12 cellular contexts compared by ENCODE assay signal in genomic region chr22:20881231-20881630, GRCh38.
"Had no signal": no experiment of that assay in that cellular context is flagged by ENCODE, and none has a peak within 500 bp of the region (broad histone marks: within the 10 kb centered on the region; RNA-seq: fewer than 3 reads in every experiment).

No MANE protein-coding gene starts in this region.

- H3K27ac ChIP-seq: dorsolateral prefrontal cortex, heart right ventricle, ovary, uterus had no signal

- H3K9me3 ChIP-seq: heart right ventricle, ovary, uterus had no signal

- H3K4me3 Mint-ChIP-seq: activated CD4-positive, alpha-beta T cell treated with anti-CD3 and anti-CD28 coated beads, Interleukin-2, amount 10 ng/mL, durations not matched to agents 24 days and 14 days; activated naive CD8-positive, alpha-beta T cell; neural crest cell; stimulated activated naive CD8-positive, alpha-beta T cell treated with anti-CD3 and anti-CD28 coated beads, Interleukin-15, amount 100 ng/mL, for 72 hours had no signal

- H3K36me3 Mint-ChIP-seq: activated naive CD8-positive, alpha-beta T cell had no signal

- H3K27ac Mint-ChIP-seq: activated CD4-positive, alpha-beta T cell treated with anti-CD3 and anti-CD28 coated beads, Interleukin-2, amount 10 ng/mL, durations not matched to agents 24 days and 14 days; activated naive CD8-positive, alpha-beta T cell had no signal

- H3K36me3 ChIP-seq: ovary, uterus had no signal

- H3K9me3 Mint-ChIP-seq: activated CD4-positive, alpha-beta T cell treated with anti-CD3 and anti-CD28 coated beads, Interleukin-2, amount 10 ng/mL, durations not matched to agents 24 days and 14 days; neural crest cell; stimulated activated naive CD8-positive, alpha-beta T cell treated with anti-CD3 and anti-CD28 coated beads, Interleukin-15, amount 100 ng/mL, for 72 hours had no signal

- DNase-seq: activated CD4-positive, alpha-beta T cell treated with anti-CD3 and anti-CD28 coated beads, Interleukin-2, amount 10 ng/mL, durations not matched to agents 24 days and 14 days; activated effector memory CD4-positive, alpha-beta T cell treated with Interleukin-2 at 50 U/mL for 16 hours; dorsolateral prefrontal cortex; heart right ventricle; kidney glomerular epithelial cell; ovary; stimulated activated CD4-positive, alpha-beta T cell treated with anti-CD3 and anti-CD28 coated beads, Interleukin-4, amount 100 ng/mL, for 24 hours; stimulated activated naive CD8-positive, alpha-beta T cell treated with anti-CD3 and anti-CD28 coated beads, Interleukin-15, amount 100 ng/mL, for 72 hours; T-helper 1 cell; uterus had no signal

- ATAC-seq: heart right ventricle; stimulated activated naive CD8-positive, alpha-beta T cell treated with anti-CD3 and anti-CD28 coated beads, Interleukin-15, amount 100 ng/mL, for 72 hours had no signal

- H3K4me1 ChIP-seq: uterus had no signal

- H3K27me3 ChIP-seq: dorsolateral prefrontal cortex, heart right ventricle, ovary, uterus had no signal

- H3K4me1 Mint-ChIP-seq: activated CD4-positive, alpha-beta T cell treated with anti-CD3 and anti-CD28 coated beads, Interleukin-2, amount 10 ng/mL, durations not matched to agents 24 days and 14 days had no signal

- H3K4me3 ChIP-seq: dorsolateral prefrontal cortex, heart right ventricle, ovary, uterus had no signal
